ENCODE assay signal across 13 cellular contexts in the genomic region with DNA sequence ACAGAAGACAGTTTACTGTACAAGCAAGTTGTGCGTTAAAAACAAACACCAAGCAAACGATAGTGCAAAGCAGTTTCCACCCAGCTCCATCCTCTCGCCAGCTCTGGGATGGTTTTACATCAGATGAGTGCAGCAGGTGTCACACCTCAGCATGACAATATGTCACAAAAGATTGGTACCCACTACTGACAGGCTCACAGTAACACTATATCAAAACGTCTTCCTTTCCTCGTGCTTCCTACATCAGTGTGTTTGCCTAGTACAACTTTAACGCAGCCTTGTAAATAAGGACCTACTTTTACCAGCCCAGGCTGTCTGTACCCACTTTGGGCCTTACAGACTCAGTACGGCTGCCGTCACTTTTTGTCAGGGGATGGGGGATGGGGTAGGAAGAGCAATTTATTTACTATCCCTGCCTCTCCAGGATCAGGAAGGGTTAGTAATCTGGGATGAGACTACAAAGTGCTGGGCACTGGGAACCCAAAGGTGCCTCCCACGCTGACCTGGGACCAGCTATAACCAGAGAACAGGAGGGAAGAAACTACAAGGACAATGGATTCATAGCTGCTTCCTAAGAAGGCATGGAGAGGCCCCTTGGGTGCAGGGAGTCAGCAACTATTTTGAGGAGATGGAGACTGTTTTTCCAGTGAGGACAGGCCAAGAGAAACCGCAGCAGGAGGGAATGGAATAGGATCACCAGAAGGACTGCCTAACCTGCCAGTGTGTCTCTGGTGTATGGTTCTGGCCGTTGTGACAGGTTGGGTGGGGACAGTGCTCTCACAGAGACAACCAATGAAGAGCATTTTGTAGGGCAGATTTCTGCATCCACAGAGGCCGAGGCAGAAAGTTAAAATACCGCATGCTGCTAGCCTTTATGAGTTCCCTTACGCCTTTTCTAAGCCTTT. TPM values are rescaled to one million over a fixed set of nuclear protein-coding genes. Genes with fewer than 3 reads are reported as not detected.
DNase-seq lines count a peak whose midpoint lies in the region; ATAC-seq, FAIRE-seq and TF ChIP-seq lines count a peak whose summit lies in the region.
"Had no signal": no experiment of that assay in that cellular context is flagged by ENCODE, and none has a peak within 500 bp of the region (broad histone marks: within the 10 kb centered on the region; RNA-seq: fewer than 3 reads in every experiment).

No MANE protein-coding gene starts in this region.

- no peak overlapping the region for H3K9ac ChIP-seq in BLaER1

- no peaks in the 10 kb centered on the region for H4K20me1 ChIP-seq in BLaER1

- H3K9me3 ChIP-seq in BLaER1 = no peaks in the 10 kb centered on the region
- H3K9me3 ChIP-seq in prostate gland = no peaks in the 10 kb centered on the region
- H3K9me3 ChIP-seq in small intestine (ENCODE audit: control insufficient read depth, low read depth) = no peaks in the 10 kb centered on the region

- FAIRE-seq in GM12892 (lab: Jason Lieb, UNC) (peak; percentile 85), small intestine (lab: Jason Lieb, UNC) (no peak)

- WGBS in prostate gland = 73% methylated on average over 14 of the region's 14 CpGs
- 65 to 77% (median 72%) methylated on average over 14 of the region's 14 CpGs for WGBS in small intestine, 3 donors

- ATAC-seq in left lobe of liver (no peak), GM18520 (IDR thresholded peaks at IDR 0.05; ENCODE audit: unreplicated experiment) (no peak), HG02623 (IDR thresholded peaks at IDR 0.05; ENCODE audit: unreplicated experiment) (no peak)

- DNase-seq in GM12892 (ENCODE audit: insufficient read length) (peak; percentile 19), left lobe of liver (ENCODE audit: low spot score) (peak; percentile 12), prostate gland (ENCODE audit: low spot score) (no peak), small intestine (no peak)
- DNase-seq in activated CD8-positive, alpha-beta memory T cell treated with anti-CD3 and anti-CD28 coated beads, Interleukin-2, amount 50 U/mL, for 48 hours = peak; percentile 68
- DNase-seq: caudate nucleus; GOT3; IMR-90; NCI-H2029; NK-92 treated with Interleukin-12 subunit alpha and Interleukin-12 subunit beta, amount 100 ng/mL, for 24 hours had no signal

- H3K4me1 ChIP-seq in BLaER1 (peaks cover 20% of the 10 kb centered on the region), prostate gland (replicated peaks) (no peaks in the 10 kb centered on the region), small intestine (ENCODE audit: control insufficient read depth in 2 of 2, insufficient read depth in 1 of 2, low read depth in 1 of 2, low read length in 1 of 2) (no peaks in the 10 kb centered on the region)

- H3K27ac ChIP-seq in BLaER1 (no peak overlapping the region), prostate gland (no peak overlapping the region), small intestine (ENCODE audit: low read depth in 1 of 2, low read length in 1 of 2) (no peak overlapping the region)

- intact Hi-C loops in prostate gland (cut with DNase I) = no loop called here

- H3K4me3 ChIP-seq in BLaER1 = no peak overlapping the region
- no peak overlapping the region for H3K4me3 ChIP-seq in prostate gland
- H3K4me3 ChIP-seq in small intestine (ENCODE audit: low read depth in 1 of 2, low read length in 2 of 2) = no peak overlapping the region

- no peak for TF ChIP-seq CTCF in prostate gland (IDR thresholded peaks at IDR 0.05)

- no peaks in the 10 kb centered on the region for H3K36me3 ChIP-seq in BLaER1
- H3K36me3 ChIP-seq in prostate gland = no peaks in the 10 kb centered on the region
- H3K36me3 ChIP-seq in small intestine (ENCODE audit: control insufficient read depth in 2 of 2, insufficient read depth in 2 of 2, low read length in 2 of 2) = no peaks in the 10 kb centered on the region

- no peak; the same call in none of the 2 replicates for TF ChIP-seq POLR2A in GM12892 (IDR thresholded peaks at IDR 0.05; ENCODE audit: low read depth, low read length)
- no peak for TF ChIP-seq POLR2A in prostate gland (IDR thresholded peaks at IDR 0.05)

- 0 out of 2 replicates have a peak overlapping the region, but pooled peaks have one; percentile 26 for H3K4me2 ChIP-seq in BLaER1

- H3K27me3 ChIP-seq in BLaER1 (0 out of 2 replicates have a peak, but pooled peaks cover 3% of the 10 kb centered on the region), prostate gland (replicated peaks; ENCODE audit: insufficient read depth) (no peaks in the 10 kb centered on the region), small intestine (ENCODE audit: control insufficient read depth in 2 of 2, insufficient read depth in 2 of 2, low read length in 2 of 2) (no peaks in the 10 kb centered on the region)

RNA-seq across cellular contexts. Expression of gene RUNX3, which starts 30.2 kb away (rescaled TPM):
- 38.6 TPM for polyA plus RNA-seq in GM12892 (2012; ENCODE audit: missing spikeins)
- 0.86 TPM for total RNA-seq in left lobe of liver
- 1 to 10 TPM; 2.5 to 3.4 TPM for total RNA-seq in prostate gland
- polyA plus RNA-seq in small intestine = 1 to 10 TPM; 1.1 to 5.4 (median 2.2) TPM
- total RNA-seq: IMR-90 had no signal

Comparison
In these comparisons a context has a peak if more than half of its experiments do, and no peak if none do; other contexts are left out.
1. DNase-seq: peak in GM12892 (single experiment), activated CD8-positive, alpha-beta memory T cell treated with anti-CD3 and anti-CD28 coated beads, Interleukin-2, amount 50 U/mL, for 48 hours (single experiment) and left lobe of liver (single experiment); none in prostate gland (single experiment) and small intestine (single experiment).